Comparison of ENCODE assay signal across 1 cellular context in the genomic region with DNA sequence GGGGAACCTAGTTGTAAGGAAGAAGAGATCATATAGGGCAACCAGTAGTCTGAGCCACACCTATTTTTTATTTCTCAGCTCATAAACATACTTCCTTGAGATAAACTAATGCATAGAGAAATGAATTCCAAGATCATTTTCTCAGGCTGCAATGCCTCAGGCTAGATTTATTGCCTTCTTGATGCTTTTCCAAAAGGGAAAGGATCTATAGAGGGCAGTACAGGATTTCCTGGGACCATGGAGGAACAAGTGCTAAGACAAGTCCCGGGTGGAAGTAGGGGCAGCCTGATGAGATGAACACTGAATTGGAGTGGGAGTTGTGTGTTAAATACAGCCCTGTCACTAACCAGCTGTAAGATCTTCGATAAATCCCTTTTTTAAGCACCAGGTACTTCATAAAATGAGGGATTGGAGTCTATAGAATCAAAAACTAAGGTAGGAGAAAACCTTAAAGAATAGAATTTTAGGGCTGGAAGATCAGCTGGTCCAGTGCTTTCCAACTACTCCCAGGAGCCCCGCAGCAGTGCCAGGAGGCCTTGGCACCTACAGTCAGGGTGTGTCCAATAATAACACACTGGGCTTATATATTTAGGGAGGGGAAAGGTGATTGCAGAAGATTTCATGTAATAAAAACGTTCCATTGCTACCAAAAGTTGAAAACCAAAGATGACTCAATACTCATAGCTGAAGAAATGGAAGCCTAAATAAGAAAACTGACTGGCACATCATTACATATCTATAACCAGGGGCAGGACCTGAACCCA.
TF ChIP-seq lines count a peak whose summit lies in the region.

No MANE protein-coding gene starts in this region.

TF ChIP-seq in IMR-90, 13 proteins besides CTCF, POLR2A, EP300 and RAD21 (continued from another document):
- TF ChIP-seq, protein P1, sequence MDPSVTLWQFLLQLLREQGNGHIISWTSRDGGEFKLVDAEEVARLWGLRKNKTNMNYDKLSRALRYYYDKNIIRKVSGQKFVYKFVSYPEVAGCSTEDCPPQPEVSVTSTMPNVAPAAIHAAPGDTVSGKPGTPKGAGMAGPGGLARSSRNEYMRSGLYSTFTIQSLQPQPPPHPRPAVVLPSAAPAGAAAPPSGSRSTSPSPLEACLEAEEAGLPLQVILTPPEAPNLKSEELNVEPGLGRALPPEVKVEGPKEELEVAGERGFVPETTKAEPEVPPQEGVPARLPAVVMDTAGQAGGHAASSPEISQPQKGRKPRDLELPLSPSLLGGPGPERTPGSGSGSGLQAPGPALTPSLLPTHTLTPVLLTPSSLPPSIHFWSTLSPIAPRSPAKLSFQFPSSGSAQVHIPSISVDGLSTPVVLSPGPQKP (IDR thresholded peaks at IDR 0.05; ENCODE audit: borderline replicate concordance, low read depth, low read length) = no peak
- TF ChIP-seq MXI1 (IDR thresholded peaks at IDR 0.05; ENCODE audit: borderline replicate concordance, low read depth, low read length) = no peak
